ENCODE assay signal across 9 cellular contexts in the genomic region with DNA sequence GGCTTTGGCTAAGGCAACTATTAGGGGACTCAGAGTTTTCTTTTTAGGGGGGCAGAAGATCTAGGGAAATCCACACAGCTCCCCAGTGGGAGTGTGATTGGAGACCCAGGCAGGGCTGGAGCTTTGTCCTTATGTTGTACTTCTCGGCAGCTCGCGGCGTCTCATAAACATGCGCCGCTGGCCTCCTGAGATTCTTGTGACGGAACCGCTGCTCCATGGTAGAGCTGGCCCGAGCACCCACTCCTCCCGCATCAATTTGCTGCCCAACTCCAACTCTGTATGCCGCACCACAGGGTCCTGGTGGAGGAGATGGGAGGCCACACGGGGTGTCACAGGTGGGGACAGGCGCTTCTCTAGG.
DNase-seq lines count a peak whose midpoint lies in the region; ATAC-seq and TF ChIP-seq lines count a peak whose summit lies in the region.
"Had no signal": no experiment of that assay in that cellular context is flagged by ENCODE, and none has a peak within 500 bp of the region (broad histone marks: within the 10 kb centered on the region; RNA-seq: fewer than 3 reads in every experiment).

No MANE protein-coding gene starts in this region.

- H3K27ac ChIP-seq in H9 (ENCODE audit: insufficient read length, low read depth, low read length) (no peak overlapping the region), ascending aorta (peak overlapping the region; percentile 93 to 95), hepatocyte (peak overlapping the region; percentile 35), stomach (peak overlapping the region; percentile 64 to 83 (median 79)), right lobe of liver (no peak overlapping the region)

- TF ChIP-seq CTCF in H9 (conservative IDR thresholded peaks at IDR 0.05) (no peak), ascending aorta (IDR thresholded peaks at IDR 0.05) (no peak), hepatocyte (IDR thresholded peaks at IDR 0.05; ENCODE audit: poor library complexity) (no peak), stomach (IDR thresholded peaks at IDR 0.05) (no peak), right lobe of liver (IDR thresholded peaks at IDR 0.05) (no peak)

- DNase-seq in H9 = no peak
- DNase-seq in ascending aorta (ENCODE audit: low spot score in 2 of 2) = no peak
- no peak for DNase-seq in hepatocyte (ENCODE audit: low spot score)
- no peak for DNase-seq in stomach
- no peak for DNase-seq in stimulated activated CD4-positive, alpha-beta T cell treated with anti-CD3 and anti-CD28 coated beads, Interleukin-12 subunit alpha, Interleukin-12 subunit beta, amount 100 ng/mL, for 4 hours
- DNase-seq in NCI-H82 (lab: John Stamatoyannopoulos, UW) = no peak
- DNase-seq in SIG-M5 treated with dmso at 0.1 percent for 504 hours (lab: John Stamatoyannopoulos, UW; ENCODE audit: unreplicated experiment) = no peak
- DNase-seq in right lobe of liver = no peak
- DNase-seq: small intestine had no signal

- intact Hi-C loops in ascending aorta (cut with DNase I) = no loop called here
- intact Hi-C loops in stomach (cut with DNase I; ENCODE audit: low total_unique reads) = no loop called here
- intact Hi-C loops in right lobe of liver (cut with DNase I) = no loop called here

- no peaks in the 10 kb centered on the region for H3K4me1 ChIP-seq in H9 (ENCODE audit: insufficient read depth, low read length)
- H3K4me1 ChIP-seq in ascending aorta = peaks cover 27 to 82% of the 10 kb centered on the region in 2 donors
- peaks cover 27% of the 10 kb centered on the region for H3K4me1 ChIP-seq in hepatocyte (ENCODE audit: insufficient read depth)
- peaks cover 54 to 89% (median 72%) of the 10 kb centered on the region in 4 donors for H3K4me1 ChIP-seq in stomach
- peaks cover 0 to 12% (median 2%) of the 10 kb centered on the region in 4 donors for H3K4me1 ChIP-seq in right lobe of liver

- no peaks in the 10 kb centered on the region for H4K20me1 ChIP-seq in H9 (ENCODE audit: control insufficient read depth, insufficient read depth, insufficient read length)
- H4K20me1 ChIP-seq in hepatocyte (ENCODE audit: insufficient read depth, poor library complexity, severe bottlenecking) = no peaks in the 10 kb centered on the region

- no peak for TF ChIP-seq EP300 in stomach (IDR thresholded peaks at IDR 0.05)

- no peaks in the 10 kb centered on the region for H3K27me3 Mint-ChIP-seq in H9 (ENCODE audit: low read depth)

- H3K9me3 Mint-ChIP-seq in H9 = no peaks in the 10 kb centered on the region

- H3K79me1 ChIP-seq in H9 (ENCODE audit: insufficient read depth, low read depth, low read length, poor library complexity, severe bottlenecking) = no peaks in the 10 kb centered on the region

- H4K5ac ChIP-seq in H9 (ENCODE audit: insufficient read length, low read depth, low read length) = no peak overlapping the region

- no peak overlapping the region for H2BK5ac ChIP-seq in H9 (ENCODE audit: insufficient read length, low read length)

- H2AK5ac ChIP-seq in H9 (ENCODE audit: insufficient read length, low read length) = no peak overlapping the region

- H3K27me3 ChIP-seq in H9 (ENCODE audit: insufficient read depth, low read length) = no peaks in the 10 kb centered on the region
- no peaks in the 10 kb centered on the region for H3K27me3 ChIP-seq in ascending aorta
- no peaks in the 10 kb centered on the region for H3K27me3 ChIP-seq in hepatocyte
- H3K27me3 ChIP-seq in stomach = no peaks in the 10 kb centered on the region
- H3K27me3 ChIP-seq in right lobe of liver = no peaks in the 10 kb centered on the region

- H3K9me2 ChIP-seq in hepatocyte (replicated peaks; ENCODE audit: insufficient read depth) = no peaks in the 10 kb centered on the region

- no peak overlapping the region for H3K18ac ChIP-seq in H9 (ENCODE audit: insufficient read length, low read depth, low read length)

- H2BK12ac ChIP-seq in H9 (ENCODE audit: insufficient read length, low read depth, low read length) = no peak overlapping the region

- H3T11ph ChIP-seq in H9 (ENCODE audit: low read length) = no peak overlapping the region

- H2BK20ac ChIP-seq in H9 (ENCODE audit: low read depth, low read length, poor library complexity, severe bottlenecking) = no peak overlapping the region

- ATAC-seq in right lobe of liver = no peak

- H3K4me2 ChIP-seq in H9 (ENCODE audit: insufficient read depth, insufficient read length, low read length) = no peak overlapping the region
- peak overlapping the region; percentile 14 for H3K4me2 ChIP-seq in hepatocyte

- H3K79me2 ChIP-seq in H9 (ENCODE audit: insufficient read depth, low read length) = no peaks in the 10 kb centered on the region
- H3K79me2 ChIP-seq in hepatocyte = peaks cover 25% of the 10 kb centered on the region

- TF ChIP-seq POLR2A in stomach (IDR thresholded peaks at IDR 0.05) = no peak
- no peak for TF ChIP-seq POLR2A in right lobe of liver (IDR thresholded peaks at IDR 0.05)

- H2BK15ac ChIP-seq in H9 (ENCODE audit: low read depth, low read length) = no peak overlapping the region

- H2BK120ac ChIP-seq in H9 (ENCODE audit: low read depth, low read length, poor library complexity, severe bottlenecking) = no peak overlapping the region

- H3K4me3 Mint-ChIP-seq in H9 = no peak overlapping the region

- H3K9me3 ChIP-seq in H9 (ENCODE audit: control insufficient read depth, low read depth, low read length) (no peaks in the 10 kb centered on the region), ascending aorta (no peaks in the 10 kb centered on the region), hepatocyte (ENCODE audit: low read depth) (no peaks in the 10 kb centered on the region), stomach (no peaks in the 10 kb centered on the region), right lobe of liver (no peaks in the 10 kb centered on the region)

- peaks cover 0 to 7% (median 3%) of the 10 kb centered on the region in 3 experiments; a peak in 3 of 7 replicates for H3K36me3 Mint-ChIP-seq in H9 (ENCODE audit: insufficient read depth in 1 of 3, low read depth in 3 of 3)

- peaks cover 23 to 26% of the 10 kb centered on the region in 2 experiments for H3K4me1 Mint-ChIP-seq in H9

- H3K9ac ChIP-seq in H9 (ENCODE audit: extremely low read depth, insufficient read length, low read length) = no peak overlapping the region

- H2AFZ ChIP-seq in H9 (ENCODE audit: low read length) = no peak overlapping the region
- H2AFZ ChIP-seq in hepatocyte = no peak overlapping the region

- WGBS in H9 (ENCODE audit: extremely low coverage, insufficient read length, low lambda C conversion rate) = no CpG with 5 or more reads among the region's 13 CpGs
- WGBS in hepatocyte (ENCODE audit: low lambda C conversion rate, missing lambda C conversion rate) = 77% methylated on average over 13 of the region's 13 CpGs
- 27 to 65% (median 30%) methylated on average over 6 to 13 of the region's 13 CpGs for WGBS in stomach, 5 donors
- WGBS in right lobe of liver (ENCODE audit: insufficient coverage, low coverage, low lambda C conversion rate, missing lambda C conversion rate) = no CpG with 5 or more reads among the region's 13 CpGs

- no peak overlapping the region for H3K23ac ChIP-seq in H9 (ENCODE audit: insufficient read length, low read depth, low read length)

- H4K8ac ChIP-seq in H9 (replicated peaks; ENCODE audit: insufficient read length, low read depth, low read length) = no peak overlapping the region

- H3K14ac ChIP-seq in H9 (ENCODE audit: insufficient read depth, low read length) = no peak overlapping the region

- no peak overlapping the region for H3K56ac ChIP-seq in H9 (ENCODE audit: insufficient read length, low read depth, low read length)

- H3K36me3 ChIP-seq in ascending aorta (no peaks in the 10 kb centered on the region), hepatocyte (replicated peaks; ENCODE audit: insufficient read depth, low read depth) (no peaks in the 10 kb centered on the region), stomach (no peaks in the 10 kb centered on the region), right lobe of liver (peaks cover 0 to 1% (median 0%) of the 10 kb centered on the region in 4 donors)

- H3K23me2 ChIP-seq in H9 (ENCODE audit: insufficient read length, low read depth, low read length, poor library complexity, severe bottlenecking) = no peaks in the 10 kb centered on the region

- no peak overlapping the region for H4K91ac ChIP-seq in H9 (ENCODE audit: insufficient read length, low read depth, low read length)

- H3K4ac ChIP-seq in H9 (ENCODE audit: low read depth, low read length) = no peak overlapping the region

- H3K4me3 ChIP-seq in ascending aorta (peak overlapping the region in 1 of 2 donors; percentile 43), hepatocyte (no peak overlapping the region), stomach (no peak overlapping the region), right lobe of liver (no peak overlapping the region)

- peak overlapping the region in 2 of 3 experiments; percentile 59 to 88; a peak in 4 of 7 replicates for H3K27ac Mint-ChIP-seq in H9

Comparison
In these comparisons a context has a peak if more than half of its experiments do, and no peak if none do; other contexts are left out.
1. H3K27ac ChIP-seq: peak in ascending aorta (2 of 2), hepatocyte (single experiment) and stomach (5 of 5); none in H9 (single experiment) and right lobe of liver (0 of 3).